Comparison of ENCODE assay signal across 18 cellular contexts in the genomic region with DNA sequence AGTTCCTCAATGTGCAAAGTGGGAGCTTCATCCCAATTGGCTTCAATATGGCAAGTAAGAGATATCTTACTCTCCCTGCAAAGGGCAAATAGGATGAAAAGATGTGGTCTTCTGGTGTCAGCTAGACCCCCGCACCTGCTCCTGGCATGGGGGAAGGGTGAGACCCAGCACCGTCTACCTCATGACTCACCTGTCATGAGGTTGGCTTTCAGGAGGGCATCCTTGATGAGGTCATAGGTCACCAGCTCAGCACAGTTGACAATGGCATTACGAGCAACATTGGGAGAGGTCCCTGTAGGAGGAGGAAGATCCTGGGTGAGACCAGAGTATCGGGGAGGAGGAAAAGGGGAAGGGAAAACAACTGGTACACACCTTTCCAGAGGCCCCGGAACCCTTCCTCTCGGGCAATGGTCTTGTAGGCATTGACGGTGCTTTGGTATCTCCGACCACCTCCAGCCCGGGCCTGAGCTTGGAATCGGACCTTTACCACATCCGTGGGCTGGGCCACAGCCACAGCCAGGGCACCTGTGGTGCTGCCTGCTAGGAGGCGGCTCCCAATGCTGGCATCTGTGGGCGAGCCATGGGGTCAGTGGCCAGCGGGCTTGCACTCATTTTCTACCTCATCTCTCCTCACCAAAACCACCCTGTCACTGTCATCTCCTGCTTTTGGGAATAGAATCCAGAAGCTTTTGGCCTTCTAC. TPM values are rescaled to one million over a fixed set of nuclear protein-coding genes. Genes with fewer than 3 reads are reported as not detected.
DNase-seq lines count a peak whose midpoint lies in the region; ATAC-seq lines count a peak whose summit lies in the region.
"Had no signal": no experiment of that assay in that cellular context is flagged by ENCODE, and none has a peak within 500 bp of the region (broad histone marks: within the 10 kb centered on the region; RNA-seq: fewer than 3 reads in every experiment).

No MANE protein-coding gene starts in this region.

- H3K27me3 Mint-ChIP-seq in CD4-positive, CD25-positive, alpha-beta regulatory T cell = no peaks in the 10 kb centered on the region
- H3K27me3 Mint-ChIP-seq in CD8-positive, alpha-beta memory T cell = peaks cover 0 to 2% of the 10 kb centered on the region in 2 donors
- H3K27me3 Mint-ChIP-seq in activated T-helper 2 cell treated with anti-CD3 and anti-CD28 coated beads, Interferon-gamma antibody, Interleukin-2, Interleukin-4, amounts not matched to agents 10 μg/mL and 5 μg/mL and 100 μg/mL, durations not matched to agents 14 hours and 24 hours and 36 hours (ENCODE audit: low read depth) = no peaks in the 10 kb centered on the region
- no peaks in the 10 kb centered on the region for H3K27me3 Mint-ChIP-seq in naive thymus-derived CD4-positive, alpha-beta T cell

- H3K4me3 ChIP-seq in CD4-positive, CD25-positive, alpha-beta regulatory T cell (ENCODE audit: low read depth, low read length) = peak overlapping the region; percentile 97
- no peak overlapping the region for H3K4me3 ChIP-seq in CD8-positive, alpha-beta memory T cell (ENCODE audit: low read length)
- no peak overlapping the region for H3K4me3 ChIP-seq in naive thymus-derived CD4-positive, alpha-beta T cell (ENCODE audit: low read length)
- H3K4me3 ChIP-seq: BLaER1, HAP-1, right lobe of liver, vagina had no signal

- intact Hi-C loops in activated T-helper 2 cell treated with anti-CD3 and anti-CD28 coated beads, Interferon-gamma antibody, Interleukin-2, Interleukin-4, amounts not matched to agents 10 μg/mL and 5 μg/mL and 100 μg/mL, durations not matched to agents 14 hours and 24 hours and 36 hours (cut with micrococcal nuclease) = no loop called here
- intact Hi-C loops in naive thymus-derived CD4-positive, alpha-beta T cell (cut with micrococcal nuclease) = no loop called here

- no peak for ATAC-seq in CD4-positive, CD25-positive, alpha-beta regulatory T cell (ENCODE audit: low read depth in 2 of 2)
- no peak for ATAC-seq in naive thymus-derived CD4-positive, alpha-beta T cell
- ATAC-seq in HG03280 (IDR thresholded peaks at IDR 0.05; ENCODE audit: unreplicated experiment) (no peak), HG03378 (IDR thresholded peaks at IDR 0.05; ENCODE audit: unreplicated experiment) (no peak)
- ATAC-seq: right lobe of liver had no signal

- H3K9me3 ChIP-seq in CD4-positive, CD25-positive, alpha-beta regulatory T cell (ENCODE audit: control insufficient read depth in 2 of 2, low read length in 2 of 2) = no peaks in the 10 kb centered on the region
- no peaks in the 10 kb centered on the region for H3K9me3 ChIP-seq in CD8-positive, alpha-beta memory T cell (ENCODE audit: low read length)
- H3K9me3 ChIP-seq in naive thymus-derived CD4-positive, alpha-beta T cell (ENCODE audit: control insufficient read depth in 2 of 3, low read length in 3 of 3) = no peaks in the 10 kb centered on the region
- H3K9me3 ChIP-seq: BLaER1, HAP-1, right lobe of liver, vagina had no signal

- DNase-seq in CD4-positive, CD25-positive, alpha-beta regulatory T cell = no peak
- peak in 1 of 5 donors; percentile 37 for DNase-seq in CD8-positive, alpha-beta memory T cell
- DNase-seq in activated T-helper 2 cell treated with anti-CD3 and anti-CD28 coated beads, Interferon-gamma antibody, Interleukin-2, Interleukin-4, amounts not matched to agents 10 μg/mL and 5 μg/mL and 100 μg/mL, durations not matched to agents 14 hours and 24 hours and 36 hours (ENCODE audit: low spot score) = no peak
- no peak for DNase-seq in naive thymus-derived CD4-positive, alpha-beta T cell
- no peak for DNase-seq in stimulated activated CD4-positive, alpha-beta T cell treated with anti-CD3 and anti-CD28 coated beads, Interleukin-4, amount 100 ng/mL, for 1 hour
- DNase-seq: activated CD4-positive, alpha-beta T cell treated with anti-CD3 and anti-CD28 coated beads for 48 hours; foreskin fibroblast; IMR-90; mesenchymal stem cell; NCI-H748 treated with DMSO at 0.1 percent for 48 hours; SW 1271 had no signal

- POLR2A ChIA-PET in CD8-positive, alpha-beta memory T cell (lab: Charles Lee) = interaction anchor here (0.6 to 1.0 kb wide), 2 partner anchors 30 to 33 kb away, joined by 3 read pairs; no protein-coding TSS in a partner anchor
- POLR2A ChIA-PET in naive thymus-derived CD4-positive, alpha-beta T cell (lab: Charles Lee) = interaction anchor here (1.2 to 31.1 kb wide), 4 partner anchors 1 to 56 kb away, joined by 3 to 1403 read pairs (median 820); a partner anchor contains a TSS

- H3K27me3 ChIP-seq in CD4-positive, CD25-positive, alpha-beta regulatory T cell (ENCODE audit: control insufficient read depth, insufficient read depth, low read length) = no peaks in the 10 kb centered on the region
- no peaks in the 10 kb centered on the region for H3K27me3 ChIP-seq in CD8-positive, alpha-beta memory T cell (ENCODE audit: insufficient read depth, low read length, poor library complexity, severe bottlenecking)
- H3K27me3 ChIP-seq in naive thymus-derived CD4-positive, alpha-beta T cell (ENCODE audit: control insufficient read depth in 2 of 2, insufficient read depth in 2 of 2, low read length in 2 of 2) = no peaks in the 10 kb centered on the region
- H3K27me3 ChIP-seq: BLaER1, right lobe of liver, vagina had no signal

- no peaks in the 10 kb centered on the region for H3K9me3 Mint-ChIP-seq in CD4-positive, CD25-positive, alpha-beta regulatory T cell
- peaks cover 0 to 2% (median 0%) of the 10 kb centered on the region in 5 donors for H3K9me3 Mint-ChIP-seq in CD8-positive, alpha-beta memory T cell
- no peaks in the 10 kb centered on the region for H3K9me3 Mint-ChIP-seq in activated T-helper 2 cell treated with anti-CD3 and anti-CD28 coated beads, Interferon-gamma antibody, Interleukin-2, Interleukin-4, amounts not matched to agents 10 μg/mL and 5 μg/mL and 100 μg/mL, durations not matched to agents 14 hours and 24 hours and 36 hours
- peaks cover 0 to 1% (median 0%) of the 10 kb centered on the region in 11 donors for H3K9me3 Mint-ChIP-seq in naive thymus-derived CD4-positive, alpha-beta T cell

- peaks cover 97% of the 10 kb centered on the region for H3K4me1 ChIP-seq in CD4-positive, CD25-positive, alpha-beta regulatory T cell (ENCODE audit: control insufficient read depth, insufficient read depth, low read length, poor library complexity, severe bottlenecking)
- peaks cover 97% of the 10 kb centered on the region for H3K4me1 ChIP-seq in CD8-positive, alpha-beta memory T cell (ENCODE audit: insufficient read depth, low read length)
- H3K4me1 ChIP-seq in naive thymus-derived CD4-positive, alpha-beta T cell (ENCODE audit: control insufficient read depth in 2 of 2, insufficient read depth in 2 of 2, low read length in 2 of 2) = peaks cover 76 to 78% of the 10 kb centered on the region in 2 donors
- H3K4me1 ChIP-seq: right lobe of liver had no signal

- CTCF ChIA-PET in CD8-positive, alpha-beta memory T cell (lab: Charles Lee) = interaction anchor here (1.3 to 7.7 kb wide), 2 partner anchors 11 to 29 kb away, joined by 4 to 48 read pairs; no protein-coding TSS in a partner anchor
- CTCF ChIA-PET in naive thymus-derived CD4-positive, alpha-beta T cell (lab: Charles Lee) = no interaction called here

- peak overlapping the region; percentile 66 to 99 (median 95) for H3K27ac Mint-ChIP-seq in CD4-positive, CD25-positive, alpha-beta regulatory T cell
- peak overlapping the region; percentile 84 to 100 (median 92) for H3K27ac Mint-ChIP-seq in CD8-positive, alpha-beta memory T cell
- H3K27ac Mint-ChIP-seq in activated T-helper 2 cell treated with anti-CD3 and anti-CD28 coated beads, Interferon-gamma antibody, Interleukin-2, Interleukin-4, amounts not matched to agents 10 μg/mL and 5 μg/mL and 100 μg/mL, durations not matched to agents 14 hours and 24 hours and 36 hours = peak overlapping the region; percentile 54
- peak overlapping the region; percentile 71 to 100 (median 98) for H3K27ac Mint-ChIP-seq in naive thymus-derived CD4-positive, alpha-beta T cell

- peaks cover 69% of the 10 kb centered on the region for H3K36me3 ChIP-seq in CD4-positive, CD25-positive, alpha-beta regulatory T cell (ENCODE audit: control insufficient read depth, insufficient read depth, low read length)
- H3K36me3 ChIP-seq in CD8-positive, alpha-beta memory T cell (ENCODE audit: insufficient read depth, low read length) = peaks cover 65% of the 10 kb centered on the region
- H3K36me3 ChIP-seq in naive thymus-derived CD4-positive, alpha-beta T cell (ENCODE audit: control insufficient read depth in 2 of 3, insufficient read depth in 3 of 3, low read length in 3 of 3) = peaks cover 33 to 66% (median 40%) of the 10 kb centered on the region in 3 experiments
- H3K36me3 ChIP-seq: right lobe of liver, vagina had no signal

- peaks cover 0 to 89% (median 54%) of the 10 kb centered on the region in 4 donors for H3K4me1 Mint-ChIP-seq in CD4-positive, CD25-positive, alpha-beta regulatory T cell
- H3K4me1 Mint-ChIP-seq in CD8-positive, alpha-beta memory T cell = peaks cover 85 to 100% (median 93%) of the 10 kb centered on the region in 3 donors
- peaks cover 67% of the 10 kb centered on the region for H3K4me1 Mint-ChIP-seq in activated T-helper 2 cell treated with anti-CD3 and anti-CD28 coated beads, Interferon-gamma antibody, Interleukin-2, Interleukin-4, amounts not matched to agents 10 μg/mL and 5 μg/mL and 100 μg/mL, durations not matched to agents 14 hours and 24 hours and 36 hours (ENCODE audit: low read depth)
- H3K4me1 Mint-ChIP-seq in naive thymus-derived CD4-positive, alpha-beta T cell = peaks cover 66 to 98% (median 85%) of the 10 kb centered on the region in 7 donors

- peak overlapping the region; percentile 97 for H3K27ac ChIP-seq in CD4-positive, CD25-positive, alpha-beta regulatory T cell (ENCODE audit: insufficient read depth, low read length, poor library complexity, severe bottlenecking)
- H3K27ac ChIP-seq in CD8-positive, alpha-beta memory T cell (ENCODE audit: low read depth, low read length) = no peak overlapping the region
- H3K27ac ChIP-seq in naive thymus-derived CD4-positive, alpha-beta T cell (ENCODE audit: low read depth, low read length) = peak overlapping the region; percentile 96
- H3K27ac ChIP-seq: BLaER1, right lobe of liver, vagina had no signal

- H3K36me3 Mint-ChIP-seq in CD4-positive, CD25-positive, alpha-beta regulatory T cell = peaks cover 74% of the 10 kb centered on the region
- H3K36me3 Mint-ChIP-seq in CD8-positive, alpha-beta memory T cell = peaks cover 37 to 79% (median 42%) of the 10 kb centered on the region in 3 donors
- H3K36me3 Mint-ChIP-seq in activated T-helper 2 cell treated with anti-CD3 and anti-CD28 coated beads, Interferon-gamma antibody, Interleukin-2, Interleukin-4, amounts not matched to agents 10 μg/mL and 5 μg/mL and 100 μg/mL, durations not matched to agents 14 hours and 24 hours and 36 hours (ENCODE audit: low read depth) = peaks cover 90% of the 10 kb centered on the region
- peaks cover 24 to 76% (median 64%) of the 10 kb centered on the region in 5 donors for H3K36me3 Mint-ChIP-seq in naive thymus-derived CD4-positive, alpha-beta T cell

- peak overlapping the region; percentile 85 to 100 (median 96) for H3K4me3 Mint-ChIP-seq in CD4-positive, CD25-positive, alpha-beta regulatory T cell
- H3K4me3 Mint-ChIP-seq in CD8-positive, alpha-beta memory T cell = peak overlapping the region; percentile 50 to 79 (median 67)
- no peak overlapping the region for H3K4me3 Mint-ChIP-seq in activated T-helper 2 cell treated with anti-CD3 and anti-CD28 coated beads, Interferon-gamma antibody, Interleukin-2, Interleukin-4, amounts not matched to agents 10 μg/mL and 5 μg/mL and 100 μg/mL, durations not matched to agents 14 hours and 24 hours and 36 hours (ENCODE audit: low read depth)
- H3K4me3 Mint-ChIP-seq in naive thymus-derived CD4-positive, alpha-beta T cell = peak overlapping the region; percentile 49 to 100 (median 74)

RNA-seq across cellular contexts. Expression of a gene that starts 6.0 kb away (rescaled TPM):
- 850 TPM for total RNA-seq in CD4-positive, CD25-positive, alpha-beta regulatory T cell
- polyA plus RNA-seq in CD4-positive, CD25-positive, alpha-beta regulatory T cell = 1,000 to 10,000 TPM; 1,262 to 2,276 (median 1,740) TPM
- 100 to 1,000 TPM; 279 to 295 TPM for total RNA-seq in CD8-positive, alpha-beta memory T cell
- 962 TPM for polyA plus RNA-seq in CD8-positive, alpha-beta memory T cell
- 429 and 437 TPM in 2 replicates for total RNA-seq in activated T-helper 2 cell treated with anti-CD3 and anti-CD28 coated beads, Interferon-gamma antibody, Interleukin-2, Interleukin-4, amounts not matched to agents 10 μg/mL and 5 μg/mL and 100 μg/mL, durations not matched to agents 14 hours and 24 hours and 36 hours
- total RNA-seq in naive thymus-derived CD4-positive, alpha-beta T cell = 100 to 1,000 TPM; 365 to 949 (median 395) TPM
- 1,000 to 10,000 TPM; 1,221 to 1,411 TPM for polyA plus RNA-seq in naive thymus-derived CD4-positive, alpha-beta T cell

RNA-seq across cellular contexts. Expression of a gene that starts 25.8 kb away (rescaled TPM):
- not detected for total RNA-seq in CD4-positive, CD25-positive, alpha-beta regulatory T cell
- polyA plus RNA-seq in CD4-positive, CD25-positive, alpha-beta regulatory T cell = under 1 TPM in 2 of 4 donors, not detected in 2; 0.32 to 0.33 TPM
- under 1 TPM; 0.31 to 0.44 TPM for total RNA-seq in CD8-positive, alpha-beta memory T cell
- not detected for polyA plus RNA-seq in CD8-positive, alpha-beta memory T cell
- 0.44 and 0.52 TPM in 2 replicates for total RNA-seq in activated T-helper 2 cell treated with anti-CD3 and anti-CD28 coated beads, Interferon-gamma antibody, Interleukin-2, Interleukin-4, amounts not matched to agents 10 μg/mL and 5 μg/mL and 100 μg/mL, durations not matched to agents 14 hours and 24 hours and 36 hours
- under 1 TPM in 4 of 5 experiments, not detected in 1; 0.19 to 0.73 (median 0.44) TPM for total RNA-seq in naive thymus-derived CD4-positive, alpha-beta T cell
- polyA plus RNA-seq in naive thymus-derived CD4-positive, alpha-beta T cell = under 1 TPM; 0.32 to 0.45 TPM
- total RNA-seq: Daoy, right lobe of liver, vagina had no signal

RNA-seq across cellular contexts. Expression of a gene that starts 32.3 kb away (rescaled TPM):
- total RNA-seq in CD4-positive, CD25-positive, alpha-beta regulatory T cell = 5.6 TPM
- polyA plus RNA-seq in CD4-positive, CD25-positive, alpha-beta regulatory T cell = under 1 TPM; 0.16 to 0.34 (median 0.24) TPM
- total RNA-seq in CD8-positive, alpha-beta memory T cell = 1 to 10 TPM; 2.8 to 2.9 TPM
- polyA plus RNA-seq in CD8-positive, alpha-beta memory T cell = 0.36 TPM
- total RNA-seq in activated T-helper 2 cell treated with anti-CD3 and anti-CD28 coated beads, Interferon-gamma antibody, Interleukin-2, Interleukin-4, amounts not matched to agents 10 μg/mL and 5 μg/mL and 100 μg/mL, durations not matched to agents 14 hours and 24 hours and 36 hours = 2.0 and 2.6 TPM in 2 replicates
- 10 to 100 TPM in 1 of 5 experiments, 1 to 10 TPM in 4; 3.8 to 10.5 (median 6.6) TPM for total RNA-seq in naive thymus-derived CD4-positive, alpha-beta T cell
- polyA plus RNA-seq in naive thymus-derived CD4-positive, alpha-beta T cell = under 1 TPM; 0.41 to 0.97 TPM
